In the genomic region with DNA sequence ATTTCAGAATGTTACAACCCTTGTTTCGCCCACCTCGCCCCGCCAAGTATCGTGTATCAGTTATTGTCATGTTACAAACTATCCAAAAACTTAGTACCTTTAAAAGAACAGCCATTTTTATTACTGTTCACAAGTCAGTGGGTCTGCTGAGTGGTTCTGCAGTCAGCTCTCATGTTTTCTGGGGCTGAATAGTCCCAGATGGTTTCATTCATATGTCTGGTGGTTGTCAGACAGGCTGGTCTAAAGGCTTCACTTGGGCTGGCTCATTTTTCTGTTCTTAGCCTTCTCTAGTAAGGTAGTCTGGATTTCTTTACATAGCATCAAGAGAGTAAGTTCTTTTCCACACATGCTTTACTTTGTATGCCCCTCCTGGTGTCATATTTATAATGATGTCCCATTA, we compare ENCODE assay signal across 19 cellular contexts. TPM values are rescaled to one million over a fixed set of nuclear protein-coding genes. Genes with fewer than 3 reads are reported as not detected.
DNase-seq lines count a peak whose midpoint lies in the region; ATAC-seq and TF ChIP-seq lines count a peak whose summit lies in the region.
"Had no signal": no experiment of that assay in that cellular context is flagged by ENCODE, and none has a peak within 500 bp of the region (broad histone marks: within the 10 kb centered on the region; RNA-seq: fewer than 3 reads in every experiment).

No MANE protein-coding gene starts in this region.

- H3K27me3 Mint-ChIP-seq in CD4-positive, alpha-beta T cell: no peaks in the 10 kb centered on the region
- no peaks in the 10 kb centered on the region for H3K27me3 Mint-ChIP-seq in activated T-helper 17 cell treated with anti-CD3 and anti-CD28 coated beads, Interleukin-2, amount 50 U/mL, for 72 hours
- no peaks in the 10 kb centered on the region for H3K27me3 Mint-ChIP-seq in naive B cell

- H3K36me3 ChIP-seq in brain microvascular endothelial cell (replicated peaks): no peaks in the 10 kb centered on the region
- H3K36me3 ChIP-seq: vagina had no signal

- no peaks in the 10 kb centered on the region for H3K9me3 Mint-ChIP-seq in CD4-positive, alpha-beta T cell
- no peaks in the 10 kb centered on the region for H3K9me3 Mint-ChIP-seq in activated T-helper 17 cell treated with anti-CD3 and anti-CD28 coated beads, Interleukin-2, amount 50 U/mL, for 72 hours
- no peaks in the 10 kb centered on the region for H3K9me3 Mint-ChIP-seq in naive B cell

- H3K4me3 Mint-ChIP-seq in CD4-positive, alpha-beta T cell: peak overlapping the region; percentile 13
- peak overlapping the region; percentile 33 for H3K4me3 Mint-ChIP-seq in activated T-helper 17 cell treated with anti-CD3 and anti-CD28 coated beads, Interleukin-2, amount 50 U/mL, for 72 hours
- H3K4me3 Mint-ChIP-seq in naive B cell: no peak overlapping the region

- peak overlapping the region; percentile 9 for H3K27ac Mint-ChIP-seq in CD4-positive, alpha-beta T cell
- H3K27ac Mint-ChIP-seq in activated T-helper 17 cell treated with anti-CD3 and anti-CD28 coated beads, Interleukin-2, amount 50 U/mL, for 72 hours: no peak overlapping the region
- peak overlapping the region in 4 of 6 donors; percentile 0 to 72 (median 30) for H3K27ac Mint-ChIP-seq in naive B cell

- in situ Hi-C loops in brain microvascular endothelial cell (cut with HindIII; ENCODE audit: low pct_ligation_motif_present, low sequenced_read_pairs): no loop called here

- no peaks in the 10 kb centered on the region for H3K27me3 ChIP-seq in CD4-positive, alpha-beta T cell (ENCODE audit: control insufficient read depth, insufficient read depth, low read length)
- H3K27me3 ChIP-seq in brain microvascular endothelial cell (replicated peaks): no peaks in the 10 kb centered on the region
- H3K27me3 ChIP-seq: esophagus squamous epithelium, heart right ventricle, vagina had no signal

- H3K9me3 ChIP-seq in CD4-positive, alpha-beta T cell (ENCODE audit: control insufficient read depth, low read length): no peaks in the 10 kb centered on the region
- H3K9me3 ChIP-seq: esophagus squamous epithelium, heart right ventricle, vagina had no signal

- DNase-seq in CD4-positive, alpha-beta T cell: no peak
- no peak for DNase-seq in naive B cell
- no peak for DNase-seq in H4 (ENCODE audit: low spot score)
- DNase-seq in brain microvascular endothelial cell: no peak
- DNase-seq in nucleus accumbens (lab: John Stamatoyannopoulos, UW): no peak
- DNase-seq: activated CD8-positive, alpha-beta memory T cell treated with anti-CD3 and anti-CD28 coated beads for 24 hours; effector CD8-positive, alpha-beta T cell; esophagus squamous epithelium; GDM1; GOT3; heart right ventricle; Karpas-422; NCI-H1105; NCI-H526; posterior cingulate gyrus; stimulated activated CD4-positive, alpha-beta T cell treated with anti-CD3 and anti-CD28 coated beads, Interleukin-2, amount 100 ng/mL, for 48 hours had no signal

- CTCF ChIA-PET in CD4-positive, alpha-beta T cell (lab: Charles Lee): interaction anchor here (1.2 kb wide), 1 partner anchor 24 kb away, joined by 3 read pairs; no protein-coding TSS in a partner anchor

- H3K27ac ChIP-seq in CD4-positive, alpha-beta T cell (ENCODE audit: low read depth, low read length): no peak overlapping the region
- no peak overlapping the region for H3K27ac ChIP-seq in brain microvascular endothelial cell
- H3K27ac ChIP-seq: esophagus squamous epithelium, heart right ventricle, vagina had no signal

- intact Hi-C loops in CD4-positive, alpha-beta T cell (cut with DNase I, micrococcal nuclease): no loop called here

- no peak for ATAC-seq in CD4-positive, alpha-beta T cell (ENCODE audit: poor library complexity)
- ATAC-seq in GM19463 (IDR thresholded peaks at IDR 0.05; ENCODE audit: unreplicated experiment) (peak; percentile 43), naive B cell (ENCODE audit: low read depth in 2 of 2) (peak in 1 of 2 donors; percentile 51)
- ATAC-seq in activated T-helper 17 cell treated with anti-CD3 and anti-CD28 coated beads, Interleukin-2, amount 50 U/mL, for 72 hours (replicated peaks): peak; percentile 39
- ATAC-seq: heart right ventricle had no signal

- POLR2A ChIA-PET in CD4-positive, alpha-beta T cell (lab: Charles Lee): interaction anchor here (0.8 kb wide), 1 partner anchor 8 kb away, joined by 5 read pairs; a partner anchor contains a TSS

- peaks cover 90% of the 10 kb centered on the region for H3K4me1 Mint-ChIP-seq in CD4-positive, alpha-beta T cell (ENCODE audit: low read depth)
- H3K4me1 Mint-ChIP-seq in activated T-helper 17 cell treated with anti-CD3 and anti-CD28 coated beads, Interleukin-2, amount 50 U/mL, for 72 hours: peaks cover 51% of the 10 kb centered on the region
- H3K4me1 Mint-ChIP-seq in naive B cell: peaks cover 48 to 85% (median 67%) of the 10 kb centered on the region in 3 donors

- H3K4me3 ChIP-seq in brain microvascular endothelial cell (ENCODE audit: low read depth, low read length): no peak overlapping the region
- H3K4me3 ChIP-seq: esophagus squamous epithelium, heart right ventricle, vagina had no signal

- TF ChIP-seq CTCF in CD4-positive, alpha-beta T cell (IDR thresholded peaks at IDR 0.05): no peak
- TF ChIP-seq CTCF in brain microvascular endothelial cell (IDR thresholded peaks at IDR 0.05; ENCODE audit: low read depth, low read length, missing control alignments): no peak

- peaks cover 14% of the 10 kb centered on the region for H3K36me3 Mint-ChIP-seq in CD4-positive, alpha-beta T cell (ENCODE audit: low read depth)
- H3K36me3 Mint-ChIP-seq in activated T-helper 17 cell treated with anti-CD3 and anti-CD28 coated beads, Interleukin-2, amount 50 U/mL, for 72 hours (ENCODE audit: low read depth): peaks cover 99% of the 10 kb centered on the region
- no peaks in the 10 kb centered on the region for H3K36me3 Mint-ChIP-seq in naive B cell

RNA-seq across cellular contexts. Expression of a gene that starts 8.6 kb away (rescaled TPM):
- total RNA-seq in CD4-positive, alpha-beta T cell: 10 to 100 TPM; 81.5 to 82.5 TPM
- total RNA-seq in activated T-helper 17 cell treated with anti-CD3 and anti-CD28 coated beads, Interleukin-2, amount 50 U/mL, for 72 hours: 100 to 1,000 TPM in 1 of 2 donors, 10 to 100 TPM in 1; 77.2 to 209 TPM
- 10 to 100 TPM; 19.4 to 48.9 (median 38.4) TPM for polyA plus RNA-seq in naive B cell (ENCODE audit: low read depth in 6 of 6)
- 3.0 and 4.6 TPM in 2 replicates for total RNA-seq in H4 (2014; rRNA removed; shearing (Covaris generic))

Comparison
In these comparisons a context has a peak if more than half of its experiments do, and no peak if none do; other contexts are left out.
1. H3K4me3 Mint-ChIP-seq: peak in CD4-positive, alpha-beta T cell (single experiment) and activated T-helper 17 cell treated with anti-CD3 and anti-CD28 coated beads, Interleukin-2, amount 50 U/mL, for 72 hours (single experiment); none in naive B cell (0 of 8).
2. RNA of a gene that starts 8.6 kb away (total RNA-seq): 77.2 to 209 TPM in activated T-helper 17 cell treated with anti-CD3 and anti-CD28 coated beads, Interleukin-2, amount 50 U/mL, for 72 hours and 81.5 to 82.5 TPM in CD4-positive, alpha-beta T cell; 3.0 to 4.6 TPM in H4; every median in the first group is over 10 times any median in the second.